Comparison of ENCODE assay signal across 17 cellular contexts in the genomic region with DNA sequence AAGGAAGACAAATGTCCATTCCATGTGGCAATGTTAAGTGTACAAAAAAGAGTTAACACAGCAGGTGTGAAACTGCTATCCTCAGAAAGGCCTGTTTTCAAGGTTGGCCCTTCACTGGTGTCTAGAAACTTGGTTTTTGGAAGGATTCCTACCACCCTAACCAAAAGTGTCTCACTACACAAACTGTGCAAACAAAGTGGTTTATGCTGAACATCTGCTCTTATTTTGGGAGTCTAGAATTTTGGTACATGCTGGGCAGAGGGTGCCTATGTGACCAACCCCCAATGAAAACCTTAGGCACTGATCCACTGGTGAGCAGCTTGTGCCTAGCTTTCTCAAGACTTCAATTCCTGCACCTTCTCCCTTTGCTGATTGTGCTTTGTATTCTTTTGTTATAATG. TPM values are rescaled to one million over a fixed set of nuclear protein-coding genes. Genes with fewer than 3 reads are reported as not detected.
DNase-seq lines count a peak whose midpoint lies in the region; ATAC-seq, FAIRE-seq and TF ChIP-seq lines count a peak whose summit lies in the region.
"Had no signal": no experiment of that assay in that cellular context is flagged by ENCODE, and none has a peak within 500 bp of the region (broad histone marks: within the 10 kb centered on the region; RNA-seq: fewer than 3 reads in every experiment).

No MANE protein-coding gene starts in this region.

- POLR2A ChIA-PET in HepG2 (lab: Yijun Ruan, JAX) = no interaction called here

- H3K9me3 ChIP-seq in HepG2 (ENCODE audit: low read length) (no peaks in the 10 kb centered on the region), right lobe of liver (no peaks in the 10 kb centered on the region)
- H3K9me3 ChIP-seq: Caco-2, HAP-1 had no signal

- peaks cover 37% of the 10 kb centered on the region for H4K20me1 ChIP-seq in HepG2 (ENCODE audit: insufficient read depth, low read length)

- no peak overlapping the region for H3K4me2 ChIP-seq in HepG2 (ENCODE audit: low read depth, low read length)
- H3K4me2 ChIP-seq: BLaER1 had no signal

- H3K27me3 ChIP-seq in HepG2 (ENCODE audit: control insufficient read depth in 1 of 2, insufficient read depth in 2 of 2, low read length in 2 of 2) = no peaks in the 10 kb centered on the region
- H3K27me3 ChIP-seq in right lobe of liver = no peaks in the 10 kb centered on the region
- H3K27me3 ChIP-seq: BLaER1 had no signal

- TF ChIP-seq RAD21 in HepG2 (CRISPR knock-in tag; IDR thresholded peaks at IDR 0.05) = no peak

- intact Hi-C loops in HepG2 (cut with micrococcal nuclease; ENCODE audit: unreplicated experiment) = loop anchor here (10.0 kb wide), 1 partner anchor 342 kb away; no protein-coding TSS in a partner anchor
- intact Hi-C loops in right lobe of liver (cut with DNase I) = no loop called here
- intact Hi-C loops in dendritic cell treated with granulocyte-macrophage colony-stimulating factor and Interleukin-4, amounts not matched to agents 40 ng/mL and 50 ng/mL, for 4 days (cut with micrococcal nuclease) = no loop called here
- intact Hi-C loops in CD14-positive monocyte (cut with micrococcal nuclease) = no loop called here

- ATAC-seq in HepG2 (no peak), right lobe of liver (no peak), HG03025 (IDR thresholded peaks at IDR 0.05; ENCODE audit: low FRiP score, unreplicated experiment) (no peak)

- H3K27me3 Mint-ChIP-seq in dendritic cell treated with granulocyte-macrophage colony-stimulating factor and Interleukin-4, amounts not matched to agents 40 ng/mL and 50 ng/mL, for 4 days = no peaks in the 10 kb centered on the region
- peaks cover 0 to 1% (median 0%) of the 10 kb centered on the region in 3 donors for H3K27me3 Mint-ChIP-seq in CD14-positive monocyte (ENCODE audit: low read depth in 3 of 3)
- H3K27me3 Mint-ChIP-seq: CD4-positive, alpha-beta T cell had no signal

- in situ Hi-C loops in HepG2 (cut with HindIII; ENCODE audit: extremely low pct_ligation_motif_present, low pct_unique_long_range_greater_than_20kb) = no loop called here

- H2AFZ ChIP-seq in HepG2 (ENCODE audit: low read length) = no peak overlapping the region

- FAIRE-seq in HepG2 (lab: Jason Lieb, UNC) = no peak
- FAIRE-seq: D721Med, G401.6, GM12891, GM19239, HTR-8/SVneo had no signal

- TF ChIP-seq POLR2A in HepG2 (IDR thresholded peaks at IDR 0.05; ENCODE audit: insufficient read depth in 1 of 2, low read depth in 2 of 2, low read length in 2 of 2) (no peak), right lobe of liver (IDR thresholded peaks at IDR 0.05) (no peak)

- CTCF ChIA-PET in HepG2 (lab: Yijun Ruan, JAX; ENCODE audit: low intra/inter-chr PET ratio, low total read pairs) = no interaction called here

- H3K4me1 ChIP-seq in HepG2 (ENCODE audit: insufficient read depth, low read length) (peaks cover 8% of the 10 kb centered on the region; the same call in 1 of the 2 replicates), right lobe of liver (peaks cover 0 to 14% (median 4%) of the 10 kb centered on the region in 4 donors)
- H3K4me1 ChIP-seq: BLaER1 had no signal

- H3K4me1 Mint-ChIP-seq in dendritic cell treated with granulocyte-macrophage colony-stimulating factor and Interleukin-4, amounts not matched to agents 40 ng/mL and 50 ng/mL, for 4 days (ENCODE audit: low read depth) = peaks cover 21% of the 10 kb centered on the region
- peaks cover 3% of the 10 kb centered on the region for H3K4me1 Mint-ChIP-seq in CD14-positive monocyte

- no peak overlapping the region for H3K27ac ChIP-seq in HepG2 (ENCODE audit: extremely low read length, insufficient read depth, low read length)
- H3K27ac ChIP-seq in right lobe of liver = no peak overlapping the region
- H3K27ac ChIP-seq: BLaER1 had no signal

- TF ChIP-seq CTCF in HepG2 (CRISPR knock-in tag; IDR thresholded peaks at IDR 0.05) = no peak
- TF ChIP-seq CTCF in right lobe of liver (IDR thresholded peaks at IDR 0.05) = no peak
- no peak for TF ChIP-seq CTCF in CD14-positive monocyte (IDR thresholded peaks at IDR 0.05)

- H3K9ac ChIP-seq in HepG2 (ENCODE audit: insufficient read depth, low read depth, low read length) = no peak overlapping the region
- H3K9ac ChIP-seq: BLaER1 had no signal

- H3K27ac Mint-ChIP-seq in dendritic cell treated with granulocyte-macrophage colony-stimulating factor and Interleukin-4, amounts not matched to agents 40 ng/mL and 50 ng/mL, for 4 days = peak overlapping the region; percentile 33
- peak overlapping the region in 2 of 7 donors; percentile 13 to 55 for H3K27ac Mint-ChIP-seq in CD14-positive monocyte
- H3K27ac Mint-ChIP-seq: CD4-positive, alpha-beta T cell had no signal

- no peak for DNase-seq in HepG2 (ENCODE audit: low spot score)
- DNase-seq in right lobe of liver = no peak
- peak; percentile 1 for DNase-seq in NCI-H69 (lab: John Stamatoyannopoulos, UW)
- DNase-seq in CD14-positive monocyte (ENCODE audit: low spot score) = no peak
- no peak for DNase-seq in NCI-H2196 (lab: John Stamatoyannopoulos, UW; ENCODE audit: unreplicated experiment)
- DNase-seq: 8988T; Caco-2; CD4-positive, alpha-beta T cell had no signal

- H3K4me3 Mint-ChIP-seq in dendritic cell treated with granulocyte-macrophage colony-stimulating factor and Interleukin-4, amounts not matched to agents 40 ng/mL and 50 ng/mL, for 4 days = no peak overlapping the region
- no peak overlapping the region for H3K4me3 Mint-ChIP-seq in CD14-positive monocyte
- H3K4me3 Mint-ChIP-seq: CD4-positive, alpha-beta T cell had no signal

- H3K9me3 Mint-ChIP-seq in dendritic cell treated with granulocyte-macrophage colony-stimulating factor and Interleukin-4, amounts not matched to agents 40 ng/mL and 50 ng/mL, for 4 days = no peaks in the 10 kb centered on the region
- no peaks in the 10 kb centered on the region for H3K9me3 Mint-ChIP-seq in CD14-positive monocyte
- H3K9me3 Mint-ChIP-seq: CD4-positive, alpha-beta T cell had no signal

- H3K4me3 ChIP-seq in HepG2 (replicated peaks in 1 of 3; ENCODE audit: insufficient read depth in 1 of 3, low read depth in 2 of 3, low read length in 3 of 3) (no peak overlapping the region), right lobe of liver (no peak overlapping the region)
- H3K4me3 ChIP-seq: BLaER1, HAP-1 had no signal

- H3K36me3 Mint-ChIP-seq in dendritic cell treated with granulocyte-macrophage colony-stimulating factor and Interleukin-4, amounts not matched to agents 40 ng/mL and 50 ng/mL, for 4 days (ENCODE audit: low read depth) = peaks cover 63% of the 10 kb centered on the region
- peaks cover 46 to 63% of the 10 kb centered on the region in 2 donors for H3K36me3 Mint-ChIP-seq in CD14-positive monocyte

- peaks cover 32 to 58% of the 10 kb centered on the region in 2 experiments for H3K36me3 ChIP-seq in HepG2 (replicated peaks in 1 of 2; ENCODE audit: control insufficient read depth in 1 of 2, insufficient read depth in 2 of 2, low read length in 2 of 2)
- H3K36me3 ChIP-seq in right lobe of liver = peaks cover 4 to 45% (median 23%) of the 10 kb centered on the region in 4 donors

- TF ChIP-seq EP300 in HepG2 (IDR thresholded peaks at IDR 0.05; ENCODE audit: low read depth in 2 of 2, low read length in 2 of 2) = no peak
- TF ChIP-seq EP300 in HepG2 (CRISPR knock-in tag; IDR thresholded peaks at IDR 0.05; ENCODE audit: borderline replicate concordance) = no peak

- H3K79me2 ChIP-seq in HepG2 (ENCODE audit: insufficient read depth, low read length) = peaks cover 43% of the 10 kb centered on the region

- no TSS peak for BruUV-seq in HepG2 (replicated peaks; lab: Mats Ljungman, UMichigan)

TF ChIP-seq in HepG2, 621 proteins besides CTCF, POLR2A, EP300 and RAD21:
- TF ChIP-seq ARNTL (CRISPR knock-in tag; IDR thresholded peaks at IDR 0.05) (no peak), REL (CRISPR knock-in tag; conservative IDR thresholded peaks at IDR 0.05) (0 out of 2 replicates have a peak, but pooled peaks have one; percentile 31)

RNA-seq across cellular contexts. Expression of a gene that starts 14.3 kb away (rescaled TPM):
- total RNA-seq in HepG2 (2016; rRNA removed; fragmentation: Illumina TruSeq; extraction: Trizol) = 84.9 and 129 TPM in 2 replicates
- total RNA-seq in HepG2 (2016; cell fraction: cytosol; rRNA removed; fragmentation: Illumina TruSeq; extraction: Trizol; ENCODE audit: low read depth) = 43.7 and 46.8 TPM in 2 replicates
- 85.1 and 124 TPM in 2 replicates for total RNA-seq in HepG2 (2016; cell fraction: insoluble cytoplasmic fraction; rRNA removed; fragmentation: Illumina TruSeq; extraction: Trizol)
- total RNA-seq in HepG2 (2016; cell fraction: membrane; rRNA removed; fragmentation: Illumina TruSeq; extraction: Trizol) = 30.0 and 36.5 TPM in 2 replicates
- 48.9 and 54.4 TPM in 2 replicates for total RNA-seq in HepG2 (2016; cell fraction: nucleus; rRNA removed; fragmentation: Illumina TruSeq; extraction: Trizol)
- polyA plus RNA-seq in HepG2 (2011; rRNA removed) = 19.7 and 24.0 TPM in 2 replicates
- 13.6 and 21.7 TPM in 2 replicates for polyA plus RNA-seq in HepG2 (2011; cell fraction: cytosol; rRNA removed)
- polyA plus RNA-seq in HepG2 (2011; cell fraction: nucleus; rRNA removed) = 9.3 and 13.1 TPM in 2 replicates
- 40.9 and 53.4 TPM in 2 replicates for polyA plus RNA-seq in HepG2 (2012)
- 1.7 and 2.0 TPM in 2 replicates for polyA plus RNA-seq in HepG2 (2016; cell fraction: cytosol; fragmentation: Illumina TruSeq; extraction: Trizol; ENCODE audit: low read depth)
- 60.5 and 62.2 TPM in 2 replicates for polyA plus RNA-seq in HepG2 (2016; cell fraction: insoluble cytoplasmic fraction; fragmentation: Illumina TruSeq; extraction: Trizol; ENCODE audit: low read depth)
- polyA plus RNA-seq in HepG2 (2016; cell fraction: membrane; fragmentation: Illumina TruSeq; extraction: Trizol; ENCODE audit: low read depth) = 5.2 and 6.2 TPM in 2 replicates
- polyA plus RNA-seq in HepG2 (2016; cell fraction: nucleus; fragmentation: Illumina TruSeq; extraction: Trizol; ENCODE audit: insufficient read depth, low read depth) = 40.7 and 46.5 TPM in 2 replicates
- polyA minus RNA-seq in HepG2 (2011; rRNA and poly(A)+ RNA removed; ENCODE audit: low replicate concordance) = 9.1 and 29.8 TPM in 2 replicates
- 58.1 and 58.4 TPM in 2 replicates for polyA minus RNA-seq in HepG2 (2011; cell fraction: cytosol; rRNA and poly(A)+ RNA removed)
- polyA minus RNA-seq in HepG2 (2011; cell fraction: nucleus; rRNA and poly(A)+ RNA removed) = 47.1 and 54.0 TPM in 2 replicates
- total RNA-seq in right lobe of liver = 10 to 100 TPM; 20.7 to 46.1 (median 30.5) TPM
- 1 to 10 TPM; 3.6 to 4.5 TPM for polyA plus RNA-seq in CD14-positive monocyte
